ENCODE assay signal across 1 cellular context in the genomic region with DNA sequence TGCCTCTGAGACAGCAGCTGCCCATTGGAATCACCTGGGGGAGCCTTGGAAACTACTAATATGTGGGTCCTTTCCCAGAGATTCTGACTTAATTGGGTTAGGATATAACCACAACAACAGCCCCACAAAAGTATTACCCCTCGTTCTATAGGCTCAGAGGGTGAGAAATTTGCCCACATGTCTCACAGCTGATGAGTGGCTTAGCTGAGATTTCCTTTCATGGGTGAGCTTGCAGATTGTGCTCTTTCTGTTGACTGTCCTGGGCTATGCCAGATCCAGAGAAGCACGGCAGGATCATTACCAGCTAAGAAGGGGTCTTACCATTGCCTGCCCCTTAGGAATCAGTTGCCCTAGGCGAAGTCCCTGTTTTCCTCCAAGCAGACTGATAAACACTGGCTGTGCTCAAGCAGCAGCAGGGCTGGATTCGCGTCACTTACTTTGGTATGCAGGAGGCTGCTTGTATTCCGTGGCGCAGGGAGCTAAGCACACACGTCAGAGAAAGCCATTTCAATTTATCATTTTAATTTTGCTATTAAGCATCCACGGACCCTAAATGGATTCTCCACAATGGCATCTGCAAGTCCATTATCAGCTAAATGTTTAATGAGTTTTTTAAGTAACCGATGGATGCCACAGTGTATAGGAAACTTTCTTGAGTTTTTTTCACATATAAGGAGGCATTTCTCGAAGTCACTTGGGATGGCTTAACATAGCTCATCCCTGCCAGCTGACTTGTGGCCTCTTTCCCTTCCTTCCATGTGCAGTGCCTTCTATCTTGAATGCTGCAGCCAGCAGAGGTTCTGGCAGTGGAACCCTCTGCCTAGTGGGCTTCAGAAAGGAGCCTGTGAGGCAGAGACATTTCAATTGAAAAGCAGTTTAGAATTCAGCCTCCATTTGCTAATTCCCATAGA.
TF ChIP-seq lines count a peak whose summit lies in the region.

No MANE protein-coding gene starts in this region.

TF ChIP-seq in SK-N-SH, 30 proteins besides CTCF, POLR2A, EP300 and RAD21 (continued from another document):
- TF ChIP-seq, protein P1, sequence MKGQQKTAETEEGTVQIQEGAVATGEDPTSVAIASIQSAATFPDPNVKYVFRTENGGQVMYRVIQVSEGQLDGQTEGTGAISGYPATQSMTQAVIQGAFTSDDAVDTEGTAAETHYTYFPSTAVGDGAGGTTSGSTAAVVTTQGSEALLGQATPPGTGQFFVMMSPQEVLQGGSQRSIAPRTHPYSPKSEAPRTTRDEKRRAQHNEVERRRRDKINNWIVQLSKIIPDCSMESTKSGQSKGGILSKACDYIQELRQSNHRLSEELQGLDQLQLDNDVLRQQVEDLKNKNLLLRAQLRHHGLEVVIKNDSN (IDR thresholded peaks at IDR 0.05; ENCODE audit: borderline replicate concordance, low read depth): no peak
- no peak for TF ChIP-seq GATA2 (CRISPR knock-in tag; IDR thresholded peaks at IDR 0.05)
- no peak for TF ChIP-seq JUND (IDR thresholded peaks at IDR 0.05)
- TF ChIP-seq YY1 (IDR thresholded peaks at IDR 0.05; ENCODE audit: low read depth): no peak
- TF ChIP-seq EZH2phosphoT487 (IDR thresholded peaks at IDR 0.05; ENCODE audit: borderline replicate concordance, low read depth): no peak
- TF ChIP-seq ELF1 (IDR thresholded peaks at IDR 0.05): no peak
- TF ChIP-seq RXRA (IDR thresholded peaks at IDR 0.05; ENCODE audit: borderline replicate concordance, low read depth): no peak
- no peak for TF ChIP-seq MXI1 (IDR thresholded peaks at IDR 0.05; ENCODE audit: low read depth, low read length)
- no peak for TF ChIP-seq SIN3A (IDR thresholded peaks at IDR 0.05; ENCODE audit: borderline replicate concordance, low read depth, low read length)
